Comparison of ENCODE assay signal across 1 cellular context in the genomic region with DNA sequence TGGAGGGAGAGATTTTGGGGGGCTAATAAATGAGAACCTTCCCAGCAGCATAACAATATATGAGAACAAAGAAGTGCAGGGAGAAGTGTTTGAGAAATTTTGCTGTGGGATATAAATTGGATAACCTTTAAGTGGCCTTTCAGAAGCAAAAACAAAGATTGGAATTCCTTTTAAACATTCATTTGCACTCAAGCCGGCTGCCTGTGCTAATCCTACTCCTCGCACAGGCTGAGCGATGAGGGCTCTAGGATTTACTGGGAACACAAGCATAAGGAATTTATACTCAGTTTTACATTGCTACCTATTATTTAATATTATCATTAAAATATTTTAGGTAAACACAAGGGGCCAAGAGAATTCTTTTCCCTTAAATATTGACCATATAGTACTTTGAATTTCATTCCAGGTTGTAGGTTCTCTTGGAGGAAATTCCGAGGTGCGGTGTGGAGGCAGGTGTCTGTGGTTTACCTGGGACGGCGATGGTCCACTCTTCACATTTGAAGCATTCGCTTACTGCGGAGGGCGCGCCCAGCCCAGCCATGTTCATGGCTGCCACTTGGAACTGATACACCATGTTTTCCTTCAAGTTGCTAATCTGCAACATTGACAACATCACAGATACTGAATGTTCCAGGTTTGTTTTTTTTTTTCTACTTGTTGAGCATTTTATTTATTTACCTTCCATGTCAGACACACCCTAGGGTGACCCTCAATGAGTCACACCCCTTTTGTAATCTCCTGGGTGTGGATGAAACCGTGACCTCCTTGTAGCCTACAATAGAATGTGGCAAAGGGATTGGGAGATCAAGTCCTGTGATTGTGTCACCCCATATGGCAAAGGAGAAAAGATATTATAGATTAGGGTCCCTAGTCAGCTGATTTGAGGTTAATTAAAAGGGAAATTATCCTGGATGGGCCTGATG.
TF ChIP-seq lines count a peak whose summit lies in the region.

No MANE protein-coding gene starts in this region.

TF ChIP-seq in HCT116, 20 proteins besides CTCF, POLR2A, EP300 and RAD21:
- TF ChIP-seq, protein P1, sequence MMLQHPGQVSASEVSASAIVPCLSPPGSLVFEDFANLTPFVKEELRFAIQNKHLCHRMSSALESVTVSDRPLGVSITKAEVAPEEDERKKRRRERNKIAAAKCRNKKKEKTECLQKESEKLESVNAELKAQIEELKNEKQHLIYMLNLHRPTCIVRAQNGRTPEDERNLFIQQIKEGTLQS (IDR thresholded peaks at IDR 0.05): no peak
- TF ChIP-seq CEBPB (IDR thresholded peaks at IDR 0.05; ENCODE audit: low read depth): 0 out of 2 replicates have a peak, but pooled peaks have one; percentile 11
